Comparison of ENCODE assay signal across 1 cellular context in genomic region chr9:72467766-72468738, GRCh38.
TF ChIP-seq lines count a peak whose summit lies in the region.

No MANE protein-coding gene starts in this region.

TF ChIP-seq in K562, 482 proteins besides CTCF, POLR2A, EP300 and RAD21 (continued from another document):
- TF ChIP-seq ZNF511 (CRISPR knock-in tag; IDR thresholded peaks at IDR 0.05), result no peak
- 0 out of 2 replicates have a peak, but pooled peaks have one; percentile 34 for TF ChIP-seq FOSL1 (tag; conservative IDR thresholded peaks at IDR 0.05)
